Comparison of ENCODE assay signal across 8 cellular contexts in genomic region chr10:72274730-72275350, GRCh38. TPM values are rescaled to one million over a fixed set of nuclear protein-coding genes. Genes with fewer than 3 reads are reported as not detected.
DNase-seq lines count a peak whose midpoint lies in the region; ATAC-seq and TF ChIP-seq lines count a peak whose summit lies in the region.

No MANE protein-coding gene starts in this region.

- H4K8ac ChIP-seq in mesendoderm (ENCODE audit: low read depth, low read length), result no peak overlapping the region

- no CpG with 5 or more reads among the region's 26 CpGs for WGBS in mesendoderm (ENCODE audit: extremely low coverage, insufficient coverage, low lambda C conversion rate)

- no peak overlapping the region for H2BK5ac ChIP-seq in mesendoderm (ENCODE audit: low read length)

- peaks cover 40% of the 10 kb centered on the region for H3K36me3 Mint-ChIP-seq in activated CD4-positive, alpha-beta memory T cell treated with anti-CD3 and anti-CD28 coated beads, Interleukin-2, amount 10 ng/mL, durations not matched to agents 7 days and 5 days (ENCODE audit: low read depth)

- H3K27me3 ChIP-seq in effector memory CD4-positive, alpha-beta T cell (replicated peaks; ENCODE audit: control insufficient read depth, insufficient read depth, low read length, poor library complexity, severe bottlenecking), result no peaks in the 10 kb centered on the region
- H3K27me3 ChIP-seq in mesendoderm (ENCODE audit: insufficient read depth, low read length, poor library complexity), result no peaks in the 10 kb centered on the region

- peak overlapping the region; percentile 93 for H3K56ac ChIP-seq in mesendoderm (ENCODE audit: low read length)

- H2BK120ac ChIP-seq in mesendoderm (ENCODE audit: low read depth, low read length), result no peak overlapping the region

- peak overlapping the region; percentile 81 for H3K23ac ChIP-seq in mesendoderm (ENCODE audit: low read length)

- CTCF ChIA-PET in activated CD4-positive, alpha-beta memory T cell treated with anti-CD3 and anti-CD28 coated beads, Interleukin-2, amount 10 ng/mL, durations not matched to agents 7 days and 5 days (lab: Charles Lee), result interaction anchor here (0.5 to 7.6 kb wide), 35 partner anchors 9 to 559 kb away, joined by 3 to 89 read pairs (median 5); partner anchors contain the start of gene DNAJB12

- H3K4me1 ChIP-seq in effector memory CD4-positive, alpha-beta T cell (ENCODE audit: control insufficient read depth, insufficient read depth, low read length, poor library complexity, severe bottlenecking), result peaks cover 36% of the 10 kb centered on the region
- peaks cover 1% of the 10 kb centered on the region for H3K4me1 ChIP-seq in mesendoderm (ENCODE audit: control insufficient read depth, low read depth, low read length)

- peak overlapping the region; percentile 92 for H3K27ac ChIP-seq in effector memory CD4-positive, alpha-beta T cell (ENCODE audit: insufficient read depth, low read length, poor library complexity, severe bottlenecking)
- no peak overlapping the region for H3K27ac ChIP-seq in mesendoderm (ENCODE audit: low read depth, low read length)

- H2BK15ac ChIP-seq in mesendoderm (replicated peaks; ENCODE audit: low read depth), result no peak overlapping the region

- peak overlapping the region; percentile 96 for H3K27ac Mint-ChIP-seq in activated CD4-positive, alpha-beta memory T cell treated with anti-CD3 and anti-CD28 coated beads, Interleukin-2, amount 10 ng/mL, durations not matched to agents 7 days and 5 days

- TF ChIP-seq POLR2A in GM10847 (IDR thresholded peaks at IDR 0.05; ENCODE audit: extremely low read depth, insufficient read length), result peak; percentile 16

- peak overlapping the region; percentile 100 for H3K4me3 Mint-ChIP-seq in activated CD4-positive, alpha-beta memory T cell treated with anti-CD3 and anti-CD28 coated beads, Interleukin-2, amount 10 ng/mL, durations not matched to agents 7 days and 5 days

- no peaks in the 10 kb centered on the region for H3K9me3 ChIP-seq in effector memory CD4-positive, alpha-beta T cell (ENCODE audit: control insufficient read depth, low read length)

- DNase-seq in NCI-H1092 (lab: John Stamatoyannopoulos, UW), result peak; percentile 48
- peak; percentile 80 for DNase-seq in activated CD4-positive, alpha-beta memory T cell treated with anti-CD3 and anti-CD28 coated beads, Interleukin-2, amount 10 ng/mL, durations not matched to agents 7 days and 5 days
- DNase-seq in effector memory CD4-positive, alpha-beta T cell, result peak; percentile 43 to 60 (median 54)
- peak; percentile 65 for DNase-seq in mesendoderm
- DNase-seq in stimulated activated naive CD4-positive, alpha-beta T cell treated with Interleukin-2 at 50 U/mL for 16 hours (lab: John Stamatoyannopoulos, UW), result peak; percentile 70
- no peak for DNase-seq in NCI-H187 treated with DMSO at 0.1 percent for 48 hours (lab: John Stamatoyannopoulos, UW)

- peaks cover 10% of the 10 kb centered on the region for H3K79me2 ChIP-seq in mesendoderm (ENCODE audit: control insufficient read depth, insufficient read depth, low read length)

- peak overlapping the region; percentile 95 for H3K9ac ChIP-seq in mesendoderm (ENCODE audit: low read length)

- H3K4me3 ChIP-seq in effector memory CD4-positive, alpha-beta T cell (ENCODE audit: insufficient read depth, low read depth, low read length, poor library complexity, severe bottlenecking), result peak overlapping the region; percentile 93
- H3K4me3 ChIP-seq in mesendoderm (ENCODE audit: low read length), result peak overlapping the region; percentile 81

- H3K18ac ChIP-seq in mesendoderm (ENCODE audit: low read length), result no peak overlapping the region

- peaks cover 58% of the 10 kb centered on the region for H3K4me1 Mint-ChIP-seq in activated CD4-positive, alpha-beta memory T cell treated with anti-CD3 and anti-CD28 coated beads, Interleukin-2, amount 10 ng/mL, durations not matched to agents 7 days and 5 days

- ATAC-seq in GM19455 (IDR thresholded peaks at IDR 0.05; ENCODE audit: unreplicated experiment), result no peak

- no peaks in the 10 kb centered on the region for H3K9me3 Mint-ChIP-seq in activated CD4-positive, alpha-beta memory T cell treated with anti-CD3 and anti-CD28 coated beads, Interleukin-2, amount 10 ng/mL, durations not matched to agents 7 days and 5 days

- peaks cover 5% of the 10 kb centered on the region for H3K79me1 ChIP-seq in mesendoderm (ENCODE audit: low read length)

- H3K36me3 ChIP-seq in effector memory CD4-positive, alpha-beta T cell (ENCODE audit: control insufficient read depth, insufficient read depth, low read length), result peaks cover 22% of the 10 kb centered on the region
- no peaks in the 10 kb centered on the region for H3K36me3 ChIP-seq in mesendoderm (ENCODE audit: control insufficient read depth, insufficient read depth, low read length)

- POLR2A ChIA-PET in activated CD4-positive, alpha-beta memory T cell treated with anti-CD3 and anti-CD28 coated beads, Interleukin-2, amount 10 ng/mL, durations not matched to agents 7 days and 5 days (lab: Charles Lee), result interaction anchor here (0.6 to 7.9 kb wide), 23 partner anchors 9 to 189 kb away, joined by 3 to 225 read pairs (median 11); partner anchors contain the start of genes ANAPC16 and ASCC1

- no peak overlapping the region for H4K5ac ChIP-seq in mesendoderm (ENCODE audit: low read length)

- H3K4me2 ChIP-seq in mesendoderm (ENCODE audit: low read length), result peak overlapping the region; percentile 97

- no peak overlapping the region for H2AK5ac ChIP-seq in mesendoderm (ENCODE audit: low read length)

- H3K4ac ChIP-seq in mesendoderm (ENCODE audit: low read depth, low read length), result no peak overlapping the region

- no peaks in the 10 kb centered on the region for H3K27me3 Mint-ChIP-seq in activated CD4-positive, alpha-beta memory T cell treated with anti-CD3 and anti-CD28 coated beads, Interleukin-2, amount 10 ng/mL, durations not matched to agents 7 days and 5 days

RNA-seq across cellular contexts. Expression of gene DDIT4, which starts 1.1 kb away (rescaled TPM):
- total RNA-seq in activated CD4-positive, alpha-beta memory T cell treated with anti-CD3 and anti-CD28 coated beads, Interleukin-2, amount 10 ng/mL, durations not matched to agents 7 days and 5 days, result 100 to 1,000 TPM; 475 to 481 TPM
- polyA plus RNA-seq in mesendoderm (2013, experiment 1 of 2), result 13.6 TPM
- polyA plus RNA-seq in mesendoderm (2013, experiment 2 of 2), result 13.8 TPM

RNA-seq across cellular contexts. Expression of gene ASCC1, which starts 58.8 kb away (rescaled TPM):
- total RNA-seq in activated CD4-positive, alpha-beta memory T cell treated with anti-CD3 and anti-CD28 coated beads, Interleukin-2, amount 10 ng/mL, durations not matched to agents 7 days and 5 days, result 10 to 100 TPM; 35.5 to 36.2 TPM
- 31.3 TPM for polyA plus RNA-seq in mesendoderm (2013, experiment 1 of 2)
- 32.2 TPM for polyA plus RNA-seq in mesendoderm (2013, experiment 2 of 2)

RNA-seq across cellular contexts. Expression of gene ANAPC16, which starts 59.0 kb away (rescaled TPM):
- total RNA-seq in activated CD4-positive, alpha-beta memory T cell treated with anti-CD3 and anti-CD28 coated beads, Interleukin-2, amount 10 ng/mL, durations not matched to agents 7 days and 5 days, result 100 to 1,000 TPM in 1 of 2 experiments, 10 to 100 TPM in 1; 94.2 to 101 TPM
- polyA plus RNA-seq in mesendoderm (2013, experiment 1 of 2), result 46.8 TPM
- polyA plus RNA-seq in mesendoderm (2013, experiment 2 of 2), result 43.6 TPM
